10 cellular contexts compared by ENCODE assay signal in genomic region chr12:44835641-44836379, GRCh38. TPM values are rescaled to one million over a fixed set of nuclear protein-coding genes. Genes with fewer than 3 reads are reported as not detected.
DNase-seq lines count a peak whose midpoint lies in the region; ATAC-seq and TF ChIP-seq lines count a peak whose summit lies in the region.
"Had no signal": no experiment of that assay in that cellular context is flagged by ENCODE, and none has a peak within 500 bp of the region (broad histone marks: within the 10 kb centered on the region; RNA-seq: fewer than 3 reads in every experiment).

No MANE protein-coding gene starts in this region.

- H3K27me3 ChIP-seq in RWPE2 (ENCODE audit: insufficient read depth, poor library complexity, severe bottlenecking): no peaks in the 10 kb centered on the region
- H3K27me3 ChIP-seq: tibial artery had no signal

- no peaks in the 10 kb centered on the region for H3K4me1 ChIP-seq in RWPE2 (ENCODE audit: insufficient read depth, poor library complexity, severe bottlenecking)
- H3K4me1 ChIP-seq: tibial artery had no signal

- no peak overlapping the region for H3K4me3 ChIP-seq in RWPE2 (ENCODE audit: severe bottlenecking)
- H3K4me3 ChIP-seq: tibial artery had no signal

- H3K27ac ChIP-seq in RWPE2 (ENCODE audit: poor library complexity, severe bottlenecking): no peak overlapping the region
- H3K27ac ChIP-seq: tibial artery had no signal

- intact Hi-C loops in sciatic nerve (cut with DNase I): no loop called here

- no peaks in the 10 kb centered on the region for H3K9me3 ChIP-seq in RWPE2 (ENCODE audit: severe bottlenecking)
- H3K9me3 ChIP-seq: tibial artery had no signal

- no peaks in the 10 kb centered on the region for H3K36me3 ChIP-seq in RWPE2 (ENCODE audit: low read depth)
- H3K36me3 ChIP-seq: tibial artery had no signal

- no peak for TF ChIP-seq CTCF in RWPE2 (IDR thresholded peaks at IDR 0.05; ENCODE audit: poor library complexity, severe bottlenecking)

- ATAC-seq in RWPE2 (ENCODE audit: low read depth) (peak; percentile 36; the same call in 1 of the 3 replicates), HG03469 (IDR thresholded peaks at IDR 0.05; ENCODE audit: unreplicated experiment) (no peak), sciatic nerve (no peak), HG02798 (IDR thresholded peaks at IDR 0.05; ENCODE audit: poor library complexity, unreplicated experiment) (no peak)

- DNase-seq in DMS153 (lab: John Stamatoyannopoulos, UW): peak; percentile 25
- no peak for DNase-seq in DMS153 treated with DMSO at 0.1 percent for 48 hours (lab: John Stamatoyannopoulos, UW; ENCODE audit: unreplicated experiment)
- DNase-seq in RWPE2 (ENCODE audit: low spot score): no peak
- DNase-seq in cerebellar cortex (ENCODE audit: low spot score): peak; percentile 77
- peak; percentile 38 for DNase-seq in pons (ENCODE audit: low spot score)
- DNase-seq in sciatic nerve (ENCODE audit: low spot score): no peak
- DNase-seq: amniotic stem cell, tibial artery had no signal

RNA-seq across cellular contexts. Expression of gene NELL2, which starts 40.3 kb away (rescaled TPM):
- total RNA-seq in sciatic nerve: 2.4 TPM

Comparison
In these comparisons a context has a peak if more than half of its experiments do, and no peak if none do; other contexts are left out.
1. DNase-seq: peak in DMS153 (single experiment), cerebellar cortex (single experiment) and pons (single experiment); none in DMS153 treated with DMSO at 0.1 percent for 48 hours (single experiment), RWPE2 (single experiment) and sciatic nerve (single experiment).